In the genomic region with DNA sequence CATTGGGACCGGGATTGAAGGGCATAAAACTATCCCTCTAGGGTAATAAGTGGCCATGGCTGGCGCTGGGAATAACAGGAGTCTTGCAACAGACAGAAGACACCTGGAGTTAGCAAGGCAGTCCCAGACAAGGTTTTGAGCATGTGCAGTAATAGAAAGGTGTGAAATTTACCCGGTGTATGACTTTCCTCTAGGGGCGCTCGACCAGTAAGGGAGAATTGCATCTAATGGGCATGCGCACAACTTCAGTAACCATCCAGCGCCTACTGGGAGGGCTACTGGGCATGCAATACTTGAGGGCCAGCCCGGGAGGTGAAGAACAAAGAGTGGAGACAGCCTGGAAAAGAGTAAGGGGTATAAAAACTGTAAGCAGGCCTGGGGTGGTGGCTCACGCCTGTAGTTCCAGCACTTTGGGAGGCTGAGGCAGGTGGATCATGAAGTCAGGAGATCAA, we compare ENCODE assay signal across 10 cellular contexts. TPM values are rescaled to one million over a fixed set of nuclear protein-coding genes. Genes with fewer than 3 reads are reported as not detected.
DNase-seq lines count a peak whose midpoint lies in the region; ATAC-seq and TF ChIP-seq lines count a peak whose summit lies in the region.
"Had no signal": no experiment of that assay in that cellular context is flagged by ENCODE, and none has a peak within 500 bp of the region (broad histone marks: within the 10 kb centered on the region; RNA-seq: fewer than 3 reads in every experiment).

No MANE protein-coding gene starts in this region.

- H3K27ac ChIP-seq in 22Rv1, result no peak overlapping the region
- H3K27ac ChIP-seq in esophagus muscularis mucosa (replicated peaks in 1 of 4), result no peak overlapping the region

- H3K9me3 ChIP-seq in esophagus muscularis mucosa, result no peaks in the 10 kb centered on the region

- ATAC-seq in HG03565 (IDR thresholded peaks at IDR 0.05; ENCODE audit: unreplicated experiment) (no peak), GM18867 (IDR thresholded peaks at IDR 0.05; ENCODE audit: unreplicated experiment) (no peak)

- TF ChIP-seq CTCF in 22Rv1 (IDR thresholded peaks at IDR 0.05) (peak; percentile 88), GM12872 (IDR thresholded peaks at IDR 0.05; ENCODE audit: insufficient read depth, low read depth, low read length) (peak; percentile 37; the same call in 2 of the 3 replicates), esophagus muscularis mucosa (IDR thresholded peaks at IDR 0.05) (peak in 1 of 3 experiments; percentile 12)

- 90% methylated on average over 8 of the region's 9 CpGs for WGBS in esophagus muscularis mucosa

- no peak overlapping the region for H3K4me3 ChIP-seq in esophagus muscularis mucosa

- intact Hi-C loops in esophagus muscularis mucosa (cut with DNase I), result no loop called here

- TF ChIP-seq EP300 in esophagus muscularis mucosa (IDR thresholded peaks at IDR 0.05), result no peak

- peak; percentile 35 for DNase-seq in RPMI8226
- peak; percentile 63 for DNase-seq in glomerular visceral epithelial cell (ENCODE audit: extremely low spot score)
- DNase-seq in NCI-H1694 treated with DMSO at 0.1 percent for 48 hours (lab: John Stamatoyannopoulos, UW), result no peak
- DNase-seq in esophagus muscularis mucosa (ENCODE audit: extremely low spot score), result no peak
- DNase-seq: caudate nucleus, NCI-H226 had no signal

- H3K36me3 ChIP-seq in esophagus muscularis mucosa, result no peaks in the 10 kb centered on the region

- peaks cover 6 to 24% (median 10%) of the 10 kb centered on the region in 4 donors for H3K4me1 ChIP-seq in esophagus muscularis mucosa

- no peak for TF ChIP-seq POLR2A in esophagus muscularis mucosa (IDR thresholded peaks at IDR 0.05; ENCODE audit: low read depth)

- no peaks in the 10 kb centered on the region for H3K27me3 ChIP-seq in esophagus muscularis mucosa

RNA-seq across cellular contexts. Expression of a gene that starts 32.7 kb away (rescaled TPM):
- total RNA-seq in esophagus muscularis mucosa, result 100 to 1,000 TPM; 114 to 125 (median 124) TPM

RNA-seq across cellular contexts. Expression of a gene that starts 35.5 kb away (rescaled TPM):
- total RNA-seq in esophagus muscularis mucosa, result 10 to 100 TPM in 1 of 4 donors, 1 to 10 TPM in 3; 5.4 to 17.7 (median 6.2) TPM

Comparison
In these comparisons a context has a peak if more than half of its experiments do, and no peak if none do; other contexts are left out.
1. DNase-seq: peak in RPMI8226 (single experiment) and glomerular visceral epithelial cell (single experiment); none in NCI-H1694 treated with DMSO at 0.1 percent for 48 hours (single experiment) and esophagus muscularis mucosa (single experiment).